In genomic region chr22:50256258-50256862, GRCh38 we compare ENCODE assay signal across 19 cellular contexts. TPM values are rescaled to one million over a fixed set of nuclear protein-coding genes. Genes with fewer than 3 reads are reported as not detected.
DNase-seq lines count a peak whose midpoint lies in the region; ATAC-seq, FAIRE-seq and TF ChIP-seq lines count a peak whose summit lies in the region.
"Had no signal": no experiment of that assay in that cellular context is flagged by ENCODE, and none has a peak within 500 bp of the region (broad histone marks: within the 10 kb centered on the region; RNA-seq: fewer than 3 reads in every experiment).

No MANE protein-coding gene starts in this region.

- TF ChIP-seq EP300 in HepG2 (IDR thresholded peaks at IDR 0.05; ENCODE audit: low read depth in 2 of 2, low read length in 2 of 2) (no peak), HepG2 (CRISPR knock-in tag; IDR thresholded peaks at IDR 0.05; ENCODE audit: borderline replicate concordance) (no peak)

- H3K9me3 ChIP-seq in HEK293 (ENCODE audit: control insufficient read depth, insufficient read depth, low read depth, low read length) = no peaks in the 10 kb centered on the region
- H3K9me3 ChIP-seq in HepG2 (ENCODE audit: low read length) = no peaks in the 10 kb centered on the region
- H3K9me3 ChIP-seq in gastrocnemius medialis = no peaks in the 10 kb centered on the region
- H3K9me3 ChIP-seq: HAP-1 had no signal

- DNase-seq in HepG2 (ENCODE audit: low spot score) (no peak), gastrocnemius medialis (peak in 1 of 2 donors; percentile 60), NCI-H1930 (lab: John Stamatoyannopoulos, UW) (no peak), T-helper 9 cell (no peak), OCI-M1 (lab: John Stamatoyannopoulos, UW) (no peak)
- DNase-seq: C1 segment of cervical spinal cord; Calu3; CD4-positive, alpha-beta memory T cell; COR-L47; DMS153; DND-41; GDM1; GOT3 had no signal

- ATAC-seq in HepG2 (no peak), gastrocnemius medialis (no peak), GM19452 (IDR thresholded peaks at IDR 0.05; ENCODE audit: unreplicated experiment) (no peak)
- ATAC-seq: GM12878 had no signal

- TF ChIP-seq CTCF in 22Rv1 (IDR thresholded peaks at IDR 0.05) = no peak
- TF ChIP-seq CTCF in HEK293 (tag by site-specific recombination; IDR thresholded peaks at IDR 0.05) = no peak
- TF ChIP-seq CTCF in HepG2 (CRISPR knock-in tag; IDR thresholded peaks at IDR 0.05) = no peak
- TF ChIP-seq CTCF in gastrocnemius medialis (IDR thresholded peaks at IDR 0.05 in 4 of 5, conservative IDR thresholded peaks at IDR 0.05 in 1 of 5) = no peak

- POLR2A ChIA-PET in HEK293 (lab: Yijun Ruan, JAX) = no interaction called here
- POLR2A ChIA-PET in HepG2 (lab: Yijun Ruan, JAX) = no interaction called here

- no TSS peak for BruUV-seq in HepG2 (replicated peaks; lab: Mats Ljungman, UMichigan)

- no peak overlapping the region for H2AFZ ChIP-seq in HepG2 (ENCODE audit: low read length)

- H3K79me2 ChIP-seq in HepG2 (ENCODE audit: insufficient read depth, low read length) = no peaks in the 10 kb centered on the region

- no peak overlapping the region for H3K9ac ChIP-seq in HepG2 (ENCODE audit: insufficient read depth, low read depth, low read length)

- FAIRE-seq in HepG2 (lab: Jason Lieb, UNC) = no peak
- FAIRE-seq: GM12878, H54 had no signal

- H3K4me1 ChIP-seq in HEK293 (ENCODE audit: control insufficient read depth, insufficient read depth, low read length) = no peaks in the 10 kb centered on the region
- peaks cover 37% of the 10 kb centered on the region for H3K4me1 ChIP-seq in HepG2 (ENCODE audit: insufficient read depth, low read length)
- peaks cover 22 to 47% of the 10 kb centered on the region in 2 donors for H3K4me1 ChIP-seq in gastrocnemius medialis
- H3K4me1 ChIP-seq: HAP-1 had no signal

- no peaks in the 10 kb centered on the region for H4K20me1 ChIP-seq in HepG2 (ENCODE audit: insufficient read depth, low read length)

- WGBS in HepG2 (ENCODE audit: low lambda C conversion rate) = 100% methylated on average over 1 of the region's 12 CpGs

- TF ChIP-seq POLR2A in HepG2 (IDR thresholded peaks at IDR 0.05; ENCODE audit: insufficient read depth in 1 of 2, low read depth in 2 of 2, low read length in 2 of 2) (no peak), gastrocnemius medialis (IDR thresholded peaks at IDR 0.05) (no peak)

- no peak for TF ChIP-seq RAD21 in HepG2 (CRISPR knock-in tag; IDR thresholded peaks at IDR 0.05)

- CTCF ChIA-PET in HEK293 (lab: Yijun Ruan, JAX) = no interaction called here
- CTCF ChIA-PET in HepG2 (lab: Yijun Ruan, JAX; ENCODE audit: low intra/inter-chr PET ratio, low total read pairs) = no interaction called here

- peak overlapping the region; percentile 26 for H3K27ac ChIP-seq in 22Rv1
- no peak overlapping the region for H3K27ac ChIP-seq in HEK293 (ENCODE audit: extremely low read depth, low read depth, low read length)
- no peak overlapping the region for H3K27ac ChIP-seq in HepG2 (ENCODE audit: extremely low read length, insufficient read depth, low read length)
- peak overlapping the region; percentile 93 to 99 (median 98) for H3K27ac ChIP-seq in gastrocnemius medialis

- H3K4me2 ChIP-seq in HepG2 (ENCODE audit: low read depth, low read length) = no peak overlapping the region

- intact Hi-C loops in HepG2 (cut with micrococcal nuclease; ENCODE audit: unreplicated experiment) (no loop called here), gastrocnemius medialis (cut with DNase I; ENCODE audit: low total_unique reads) (no loop called here)

- no peak overlapping the region for H3K4me3 ChIP-seq in HEK293 (ENCODE audit: low read depth, low read length)
- no peak overlapping the region for H3K4me3 ChIP-seq in HepG2 (replicated peaks in 1 of 3; ENCODE audit: insufficient read depth in 1 of 3, low read depth in 2 of 3, low read length in 3 of 3)
- H3K4me3 ChIP-seq in gastrocnemius medialis = no peak overlapping the region
- H3K4me3 ChIP-seq: GM12878, HAP-1 had no signal

- no peaks in the 10 kb centered on the region for H3K27me3 ChIP-seq in HepG2 (ENCODE audit: control insufficient read depth in 1 of 2, insufficient read depth in 2 of 2, low read length in 2 of 2)
- H3K27me3 ChIP-seq in gastrocnemius medialis = no peaks in the 10 kb centered on the region

- H3K36me3 ChIP-seq in HEK293 (ENCODE audit: control insufficient read depth in 2 of 2, insufficient read depth in 1 of 2, low read length in 2 of 2) (peaks cover 0 to 75% of the 10 kb centered on the region in 2 experiments; a peak in 2 of 3 replicates), HepG2 (replicated peaks in 1 of 2; ENCODE audit: control insufficient read depth in 1 of 2, insufficient read depth in 2 of 2, low read length in 2 of 2) (peaks cover 3% of the 10 kb centered on the region in 2 experiments; a peak in 1 of 5 replicates), gastrocnemius medialis (peaks cover 0 to 12% of the 10 kb centered on the region in 2 donors)

- in situ Hi-C loops in HepG2 (cut with HindIII; ENCODE audit: extremely low pct_ligation_motif_present, low pct_unique_long_range_greater_than_20kb) = no loop called here
- in situ Hi-C loops in gastrocnemius medialis (cut with MboI; ENCODE audit: low sequenced_read_pairs in 4 of 4) = loop anchor here in 2 of 4 donors (10.0 kb wide), 2 partner anchors 68 to 78 kb away; partner anchors contain the start of gene DENND6B (in 1 of the 2)

RNA-seq across cellular contexts. Expression of gene MAPK12, which starts 5.1 kb away (rescaled TPM):
- total RNA-seq in HepG2 (2016; rRNA removed; fragmentation: Illumina TruSeq; extraction: Trizol) = 15.0 and 23.3 TPM in 2 replicates
- total RNA-seq in HepG2 (2016; cell fraction: cytosol; rRNA removed; fragmentation: Illumina TruSeq; extraction: Trizol; ENCODE audit: low read depth) = 25.0 and 26.8 TPM in 2 replicates
- 15.4 and 25.6 TPM in 2 replicates for total RNA-seq in HepG2 (2016; cell fraction: insoluble cytoplasmic fraction; rRNA removed; fragmentation: Illumina TruSeq; extraction: Trizol)
- total RNA-seq in HepG2 (2016; cell fraction: membrane; rRNA removed; fragmentation: Illumina TruSeq; extraction: Trizol) = 43.0 and 45.2 TPM in 2 replicates
- 20.3 and 23.6 TPM in 2 replicates for total RNA-seq in HepG2 (2016; cell fraction: nucleus; rRNA removed; fragmentation: Illumina TruSeq; extraction: Trizol)
- 22.2 and 22.8 TPM in 2 replicates for polyA plus RNA-seq in HepG2 (2011; rRNA removed)
- 12.9 and 20.7 TPM in 2 replicates for polyA plus RNA-seq in HepG2 (2011; cell fraction: cytosol; rRNA removed)
- polyA plus RNA-seq in HepG2 (2011; cell fraction: nucleus; rRNA removed) = 115 and 151 TPM in 2 replicates
- polyA plus RNA-seq in HepG2 (2012) = 6.9 and 10.9 TPM in 2 replicates
- polyA plus RNA-seq in HepG2 (2016; cell fraction: cytosol; fragmentation: Illumina TruSeq; extraction: Trizol; ENCODE audit: low read depth) = 27.8 and 28.1 TPM in 2 replicates
- 14.6 and 16.4 TPM in 2 replicates for polyA plus RNA-seq in HepG2 (2016; cell fraction: insoluble cytoplasmic fraction; fragmentation: Illumina TruSeq; extraction: Trizol; ENCODE audit: low read depth)
- 37.0 and 38.8 TPM in 2 replicates for polyA plus RNA-seq in HepG2 (2016; cell fraction: membrane; fragmentation: Illumina TruSeq; extraction: Trizol; ENCODE audit: low read depth)
- 56.9 and 60.1 TPM in 2 replicates for polyA plus RNA-seq in HepG2 (2016; cell fraction: nucleus; fragmentation: Illumina TruSeq; extraction: Trizol; ENCODE audit: insufficient read depth, low read depth)
- 16.5 and 18.7 TPM in 2 replicates for polyA minus RNA-seq in HepG2 (2011; rRNA and poly(A)+ RNA removed; ENCODE audit: low replicate concordance)
- polyA minus RNA-seq in HepG2 (2011; cell fraction: cytosol; rRNA and poly(A)+ RNA removed) = 5.1 and 9.2 TPM in 2 replicates
- polyA minus RNA-seq in HepG2 (2011; cell fraction: nucleus; rRNA and poly(A)+ RNA removed) = 25.6 and 25.8 TPM in 2 replicates
- total RNA-seq in gastrocnemius medialis = 100 to 1,000 TPM; 126 to 290 (median 219) TPM

RNA-seq across cellular contexts. Expression of gene HDAC10, which starts 5.3 kb away (rescaled TPM):
- total RNA-seq in HepG2 (2016; rRNA removed; fragmentation: Illumina TruSeq; extraction: Trizol) = 4.0 and 13.9 TPM in 2 replicates
- total RNA-seq in HepG2 (2016; cell fraction: cytosol; rRNA removed; fragmentation: Illumina TruSeq; extraction: Trizol; ENCODE audit: low read depth) = 7.1 and 8.7 TPM in 2 replicates
- 4.1 and 13.9 TPM in 2 replicates for total RNA-seq in HepG2 (2016; cell fraction: insoluble cytoplasmic fraction; rRNA removed; fragmentation: Illumina TruSeq; extraction: Trizol)
- total RNA-seq in HepG2 (2016; cell fraction: membrane; rRNA removed; fragmentation: Illumina TruSeq; extraction: Trizol) = 4.4 and 4.6 TPM in 2 replicates
- total RNA-seq in HepG2 (2016; cell fraction: nucleus; rRNA removed; fragmentation: Illumina TruSeq; extraction: Trizol) = 23.1 and 23.7 TPM in 2 replicates
- polyA plus RNA-seq in HepG2 (2011; rRNA removed) = 14.9 and 19.7 TPM in 2 replicates
- polyA plus RNA-seq in HepG2 (2011; cell fraction: cytosol; rRNA removed) = 1.8 and 3.9 TPM in 2 replicates
- 257 and 366 TPM in 2 replicates for polyA plus RNA-seq in HepG2 (2011; cell fraction: nucleus; rRNA removed)
- 15.0 and 23.8 TPM in 2 replicates for polyA plus RNA-seq in HepG2 (2012)
- polyA plus RNA-seq in HepG2 (2016; cell fraction: cytosol; fragmentation: Illumina TruSeq; extraction: Trizol; ENCODE audit: low read depth) = 0.86 TPM in 2 replicates
- 3.2 and 5.7 TPM in 2 replicates for polyA plus RNA-seq in HepG2 (2016; cell fraction: insoluble cytoplasmic fraction; fragmentation: Illumina TruSeq; extraction: Trizol; ENCODE audit: low read depth)
- polyA plus RNA-seq in HepG2 (2016; cell fraction: membrane; fragmentation: Illumina TruSeq; extraction: Trizol; ENCODE audit: low read depth) = 2.1 TPM in 2 replicates
- 72.4 and 82.8 TPM in 2 replicates for polyA plus RNA-seq in HepG2 (2016; cell fraction: nucleus; fragmentation: Illumina TruSeq; extraction: Trizol; ENCODE audit: insufficient read depth, low read depth)
- polyA minus RNA-seq in HepG2 (2011; rRNA and poly(A)+ RNA removed; ENCODE audit: low replicate concordance) = 7.7 and 20.9 TPM in 2 replicates
- 3.9 and 4.2 TPM in 2 replicates for polyA minus RNA-seq in HepG2 (2011; cell fraction: cytosol; rRNA and poly(A)+ RNA removed)
- 34.9 and 37.9 TPM in 2 replicates for polyA minus RNA-seq in HepG2 (2011; cell fraction: nucleus; rRNA and poly(A)+ RNA removed)
- 10 to 100 TPM in 2 of 4 donors, 1 to 10 TPM in 2; 4.1 to 24.9 (median 8.6) TPM for total RNA-seq in gastrocnemius medialis

RNA-seq across cellular contexts. Expression of gene TUBGCP6, which starts 11.5 kb away (rescaled TPM):
- total RNA-seq in HepG2 (2016; rRNA removed; fragmentation: Illumina TruSeq; extraction: Trizol) (5.8 and 15.7 TPM in 2 replicates), gastrocnemius medialis (10 to 100 TPM; 18.7 to 27.4 (median 19.2) TPM)
- 3.8 and 4.4 TPM in 2 replicates for total RNA-seq in HepG2 (2016; cell fraction: cytosol; rRNA removed; fragmentation: Illumina TruSeq; extraction: Trizol; ENCODE audit: low read depth)
- total RNA-seq in HepG2 (2016; cell fraction: insoluble cytoplasmic fraction; rRNA removed; fragmentation: Illumina TruSeq; extraction: Trizol) = 4.6 and 17.4 TPM in 2 replicates
- 4.6 and 5.1 TPM in 2 replicates for total RNA-seq in HepG2 (2016; cell fraction: membrane; rRNA removed; fragmentation: Illumina TruSeq; extraction: Trizol)
- total RNA-seq in HepG2 (2016; cell fraction: nucleus; rRNA removed; fragmentation: Illumina TruSeq; extraction: Trizol) = 23.1 and 29.5 TPM in 2 replicates
- 14.6 and 23.7 TPM in 2 replicates for polyA plus RNA-seq in HepG2 (2011; rRNA removed)
- polyA plus RNA-seq in HepG2 (2011; cell fraction: cytosol; rRNA removed) = 2.6 and 4.8 TPM in 2 replicates
- polyA plus RNA-seq in HepG2 (2011; cell fraction: nucleus; rRNA removed) = 276 and 340 TPM in 2 replicates
- 13.4 and 15.8 TPM in 2 replicates for polyA plus RNA-seq in HepG2 (2012)
- polyA plus RNA-seq in HepG2 (2016; cell fraction: cytosol; fragmentation: Illumina TruSeq; extraction: Trizol; ENCODE audit: low read depth) = 0.95 and 1.2 TPM in 2 replicates
- polyA plus RNA-seq in HepG2 (2016; cell fraction: insoluble cytoplasmic fraction; fragmentation: Illumina TruSeq; extraction: Trizol; ENCODE audit: low read depth) = 3.6 and 4.4 TPM in 2 replicates
- 0.86 and 2.1 TPM in 2 replicates for polyA plus RNA-seq in HepG2 (2016; cell fraction: membrane; fragmentation: Illumina TruSeq; extraction: Trizol; ENCODE audit: low read depth)
- 62.8 and 72.9 TPM in 2 replicates for polyA plus RNA-seq in HepG2 (2016; cell fraction: nucleus; fragmentation: Illumina TruSeq; extraction: Trizol; ENCODE audit: insufficient read depth, low read depth)
- 11.6 and 16.8 TPM in 2 replicates for polyA minus RNA-seq in HepG2 (2011; rRNA and poly(A)+ RNA removed; ENCODE audit: low replicate concordance)
- polyA minus RNA-seq in HepG2 (2011; cell fraction: cytosol; rRNA and poly(A)+ RNA removed) = 2.7 and 4.0 TPM in 2 replicates
- polyA minus RNA-seq in HepG2 (2011; cell fraction: nucleus; rRNA and poly(A)+ RNA removed) = 32.9 and 40.9 TPM in 2 replicates

RNA-seq across cellular contexts. Expression of gene MAPK11, which starts 13.8 kb away (rescaled TPM):
- total RNA-seq in HepG2 (2016; rRNA removed; fragmentation: Illumina TruSeq; extraction: Trizol) = 0.15 TPM in 1 of 2 replicates, not detected in the other
- not detected in 2 replicates for total RNA-seq in HepG2 (2016; cell fraction: cytosol; rRNA removed; fragmentation: Illumina TruSeq; extraction: Trizol; ENCODE audit: low read depth)
- 0.12 and 0.15 TPM in 2 replicates for total RNA-seq in HepG2 (2016; cell fraction: insoluble cytoplasmic fraction; rRNA removed; fragmentation: Illumina TruSeq; extraction: Trizol)
- 0.10 and 0.19 TPM in 2 replicates for total RNA-seq in HepG2 (2016; cell fraction: membrane; rRNA removed; fragmentation: Illumina TruSeq; extraction: Trizol)
- total RNA-seq in HepG2 (2016; cell fraction: nucleus; rRNA removed; fragmentation: Illumina TruSeq; extraction: Trizol) = 0.28 TPM in 1 of 2 replicates, not detected in the other
- 0.17 and 0.46 TPM in 2 replicates for polyA plus RNA-seq in HepG2 (2011; rRNA removed)
- 0.13 and 0.19 TPM in 2 replicates for polyA plus RNA-seq in HepG2 (2011; cell fraction: cytosol; rRNA removed)
- 1.9 TPM in 2 replicates for polyA plus RNA-seq in HepG2 (2011; cell fraction: nucleus; rRNA removed)
- polyA plus RNA-seq in HepG2 (2012) = 0.21 TPM in 1 of 2 replicates, not detected in the other
- 0.05 and 0.07 TPM in 2 replicates for polyA plus RNA-seq in HepG2 (2016; cell fraction: cytosol; fragmentation: Illumina TruSeq; extraction: Trizol; ENCODE audit: low read depth)
- 0.19 and 0.24 TPM in 2 replicates for polyA plus RNA-seq in HepG2 (2016; cell fraction: insoluble cytoplasmic fraction; fragmentation: Illumina TruSeq; extraction: Trizol; ENCODE audit: low read depth)
- 0.13 TPM in 1 of 2 replicates, not detected in the other for polyA plus RNA-seq in HepG2 (2016; cell fraction: membrane; fragmentation: Illumina TruSeq; extraction: Trizol; ENCODE audit: low read depth)
- polyA plus RNA-seq in HepG2 (2016; cell fraction: nucleus; fragmentation: Illumina TruSeq; extraction: Trizol; ENCODE audit: insufficient read depth, low read depth) = 0.25 and 0.37 TPM in 2 replicates
- polyA minus RNA-seq in HepG2 (2011; rRNA and poly(A)+ RNA removed; ENCODE audit: low replicate concordance) = 0.58 and 0.94 TPM in 2 replicates
- not detected in 2 replicates for polyA minus RNA-seq in HepG2 (2011; cell fraction: cytosol; rRNA and poly(A)+ RNA removed)
- 0.13 TPM in 1 of 2 replicates, not detected in the other for polyA minus RNA-seq in HepG2 (2011; cell fraction: nucleus; rRNA and poly(A)+ RNA removed)
- total RNA-seq in gastrocnemius medialis = 1 to 10 TPM; 1.8 to 4.2 (median 3.4) TPM

RNA-seq across cellular contexts. Expression of gene PLXNB2, which starts 51.1 kb away (rescaled TPM):
- total RNA-seq in HepG2 (2016; rRNA removed; fragmentation: Illumina TruSeq; extraction: Trizol) (19.3 and 32.6 TPM in 2 replicates), gastrocnemius medialis (10 to 100 TPM in 1 of 4 donors, 1 to 10 TPM in 3; 8.0 to 11.8 (median 9.0) TPM)
- 4.6 and 4.9 TPM in 2 replicates for total RNA-seq in HepG2 (2016; cell fraction: cytosol; rRNA removed; fragmentation: Illumina TruSeq; extraction: Trizol; ENCODE audit: low read depth)
- 16.8 and 32.7 TPM in 2 replicates for total RNA-seq in HepG2 (2016; cell fraction: insoluble cytoplasmic fraction; rRNA removed; fragmentation: Illumina TruSeq; extraction: Trizol)
- 13.7 and 15.6 TPM in 2 replicates for total RNA-seq in HepG2 (2016; cell fraction: membrane; rRNA removed; fragmentation: Illumina TruSeq; extraction: Trizol)
- total RNA-seq in HepG2 (2016; cell fraction: nucleus; rRNA removed; fragmentation: Illumina TruSeq; extraction: Trizol) = 43.2 and 57.8 TPM in 2 replicates
- 68.9 and 79.4 TPM in 2 replicates for polyA plus RNA-seq in HepG2 (2011; rRNA removed)
- 46.5 and 75.4 TPM in 2 replicates for polyA plus RNA-seq in HepG2 (2011; cell fraction: cytosol; rRNA removed)
- polyA plus RNA-seq in HepG2 (2011; cell fraction: nucleus; rRNA removed) = 265 and 413 TPM in 2 replicates
- 53.9 and 72.9 TPM in 2 replicates for polyA plus RNA-seq in HepG2 (2012)
- 5.5 and 6.2 TPM in 2 replicates for polyA plus RNA-seq in HepG2 (2016; cell fraction: cytosol; fragmentation: Illumina TruSeq; extraction: Trizol; ENCODE audit: low read depth)
- 16.2 and 23.0 TPM in 2 replicates for polyA plus RNA-seq in HepG2 (2016; cell fraction: insoluble cytoplasmic fraction; fragmentation: Illumina TruSeq; extraction: Trizol; ENCODE audit: low read depth)
- polyA plus RNA-seq in HepG2 (2016; cell fraction: membrane; fragmentation: Illumina TruSeq; extraction: Trizol; ENCODE audit: low read depth) = 10.1 and 11.9 TPM in 2 replicates
- polyA plus RNA-seq in HepG2 (2016; cell fraction: nucleus; fragmentation: Illumina TruSeq; extraction: Trizol; ENCODE audit: insufficient read depth, low read depth) = 148 and 155 TPM in 2 replicates
- 61.5 and 149 TPM in 2 replicates for polyA minus RNA-seq in HepG2 (2011; rRNA and poly(A)+ RNA removed; ENCODE audit: low replicate concordance)
- 76.6 and 89.8 TPM in 2 replicates for polyA minus RNA-seq in HepG2 (2011; cell fraction: cytosol; rRNA and poly(A)+ RNA removed)
- polyA minus RNA-seq in HepG2 (2011; cell fraction: nucleus; rRNA and poly(A)+ RNA removed) = 57.9 and 61.3 TPM in 2 replicates

Comparison
In these comparisons a context has a peak if more than half of its experiments do, and no peak if none do; other contexts are left out.
1. H3K27ac ChIP-seq: peak in 22Rv1 (single experiment) and gastrocnemius medialis (4 of 4); none in HEK293 (single experiment) and HepG2 (single experiment).